1 cellular context compared by ENCODE assay signal in the genomic region with DNA sequence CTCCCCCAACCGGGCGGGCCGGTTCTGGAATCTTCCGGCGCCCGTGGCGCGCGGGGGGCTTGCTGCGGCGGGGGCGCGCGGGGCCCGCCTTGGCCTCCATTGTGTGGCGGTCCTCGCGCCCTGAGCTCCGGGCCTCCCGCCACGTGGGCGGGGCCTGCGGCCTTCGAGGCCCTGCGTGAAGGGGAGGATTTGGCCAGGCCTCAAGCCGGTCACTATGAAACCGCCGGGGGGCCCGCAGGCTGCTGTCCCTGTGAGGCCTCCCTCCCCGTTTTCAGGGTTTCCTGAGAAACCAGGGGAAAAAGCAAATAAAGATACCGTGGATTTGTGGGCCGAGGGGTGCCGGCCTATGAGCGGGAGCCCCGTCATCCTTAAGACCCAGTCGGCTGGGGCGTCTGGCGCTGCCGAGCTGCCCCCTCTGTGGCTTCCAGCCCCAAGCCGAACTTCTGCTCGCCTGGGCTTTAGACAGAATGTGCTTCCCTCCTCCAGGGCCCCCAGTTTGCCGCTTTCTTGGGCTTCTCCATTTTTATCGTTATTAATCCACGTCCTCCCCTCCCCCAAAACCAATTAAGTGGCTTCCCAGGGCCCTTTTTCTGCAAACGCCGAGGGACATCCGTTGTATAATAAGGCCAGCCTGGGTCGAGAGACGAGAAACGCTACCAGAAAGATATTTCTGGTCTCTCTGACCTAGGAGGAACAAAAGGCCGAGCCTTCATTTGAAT.
TF ChIP-seq lines count a peak whose summit lies in the region.

No MANE protein-coding gene starts in this region.

TF ChIP-seq in GM12878, 131 proteins besides CTCF, POLR2A, EP300 and RAD21 (continues in another document):
- TF ChIP-seq CREM (IDR thresholded peaks at IDR 0.05; ENCODE audit: low read depth) (no peak), ZBTB33 (IDR thresholded peaks at IDR 0.05) (no peak), ZNF24 (IDR thresholded peaks at IDR 0.05) (0 out of 2 replicates have a peak, but pooled peaks have one; percentile 49), ASH2L (IDR thresholded peaks at IDR 0.05; ENCODE audit: borderline replicate concordance, low read depth) (no peak), ESRRA (IDR thresholded peaks at IDR 0.05; ENCODE audit: low read length) (no peak), IKZF2 (IDR thresholded peaks at IDR 0.05) (no peak), STAT1 (conservative IDR thresholded peaks at IDR 0.05) (no peak), SIX5 (IDR thresholded peaks at IDR 0.05; ENCODE audit: low read depth, low read length, severe bottlenecking) (no peak), SMARCA5 (IDR thresholded peaks at IDR 0.05) (peak; percentile 79; the same call in 1 of the 2 replicates), MXI1 (IDR thresholded peaks at IDR 0.05; ENCODE audit: low read depth, low read length) (peak; percentile 26; the same call in 1 of the 2 replicates), NFIC (IDR thresholded peaks at IDR 0.05; ENCODE audit: low read depth, low read length) (no peak), EZH2 (IDR thresholded peaks at IDR 0.05; ENCODE audit: borderline replicate concordance, control insufficient read depth, low read depth, low read length) (no peak), TCF7 (IDR thresholded peaks at IDR 0.05; ENCODE audit: borderline replicate concordance) (no peak), ZNF217 (IDR thresholded peaks at IDR 0.05) (peak; percentile 45; the same call in 1 of the 2 replicates), BCL11A (IDR thresholded peaks at IDR 0.05; ENCODE audit: low read depth, low read length) (no peak), HSF1 (IDR thresholded peaks at IDR 0.05; ENCODE audit: low read depth, low read length) (peak; percentile 80), PAX5 (IDR thresholded peaks at IDR 0.05; ENCODE audit: borderline replicate concordance, low read depth, low read length) (no peak), NFYA (IDR thresholded peaks at IDR 0.05; ENCODE audit: borderline replicate concordance, low read depth, low read length) (no peak), MTA3 (IDR thresholded peaks at IDR 0.05; ENCODE audit: borderline replicate concordance, low read length) (no peak), SRF (IDR thresholded peaks at IDR 0.05; ENCODE audit: low read depth in 2 of 2, low read length in 2 of 2) (no peak), POU2F2 (IDR thresholded peaks at IDR 0.05; ENCODE audit: borderline replicate concordance, low read depth, low read length) (no peak), RAD51 (IDR thresholded peaks at IDR 0.05) (no peak), SREBF1 (IDR thresholded peaks at IDR 0.05; ENCODE audit: low read length) (no peak), SMAD5 (IDR thresholded peaks at IDR 0.05; ENCODE audit: low read depth) (no peak), NKRF (conservative IDR thresholded peaks at IDR 0.05) (peak; percentile 85), EGR1 (IDR thresholded peaks at IDR 0.05; ENCODE audit: borderline replicate concordance in 1 of 2, low read depth in 2 of 2, low read length in 2 of 2) (0 out of 3 replicates have a peak, but pooled peaks of 1 of the 2 experiments have one; percentile 45), RELB (IDR thresholded peaks at IDR 0.05; ENCODE audit: low read depth) (no peak), CHD1 (IDR thresholded peaks at IDR 0.05; ENCODE audit: low read depth, low read length) (no peak), BRCA1 (IDR thresholded peaks at IDR 0.05; ENCODE audit: low read depth, low read length) (no peak), RB1 (IDR thresholded peaks at IDR 0.05; ENCODE audit: borderline replicate concordance) (0 out of 2 replicates have a peak, but pooled peaks have one; percentile 9), ATF3 (IDR thresholded peaks at IDR 0.05; ENCODE audit: borderline replicate concordance, extremely low read depth, low read depth, low read length) (no peak), MYC (IDR thresholded peaks at IDR 0.05; ENCODE audit: insufficient read depth, insufficient read length, insufficient replicate concordance, low read length, severe bottlenecking) (no peak), FOXM1 (IDR thresholded peaks at IDR 0.05; ENCODE audit: low read depth, low read length) (no peak), RCOR1 (conservative IDR thresholded peaks at IDR 0.05; ENCODE audit: low read depth, low read length) (no peak), IRF4 (IDR thresholded peaks at IDR 0.05; ENCODE audit: low read depth, low read length) (no peak)
- TF ChIP-seq, protein P1, sequence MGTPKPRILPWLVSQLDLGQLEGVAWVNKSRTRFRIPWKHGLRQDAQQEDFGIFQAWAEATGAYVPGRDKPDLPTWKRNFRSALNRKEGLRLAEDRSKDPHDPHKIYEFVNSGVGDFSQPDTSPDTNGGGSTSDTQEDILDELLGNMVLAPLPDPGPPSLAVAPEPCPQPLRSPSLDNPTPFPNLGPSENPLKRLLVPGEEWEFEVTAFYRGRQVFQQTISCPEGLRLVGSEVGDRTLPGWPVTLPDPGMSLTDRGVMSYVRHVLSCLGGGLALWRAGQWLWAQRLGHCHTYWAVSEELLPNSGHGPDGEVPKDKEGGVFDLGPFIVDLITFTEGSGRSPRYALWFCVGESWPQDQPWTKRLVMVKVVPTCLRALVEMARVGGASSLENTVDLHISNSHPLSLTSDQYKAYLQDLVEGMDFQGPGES (IDR thresholded peaks at IDR 0.05) = no peak
- TF ChIP-seq, protein P2, sequence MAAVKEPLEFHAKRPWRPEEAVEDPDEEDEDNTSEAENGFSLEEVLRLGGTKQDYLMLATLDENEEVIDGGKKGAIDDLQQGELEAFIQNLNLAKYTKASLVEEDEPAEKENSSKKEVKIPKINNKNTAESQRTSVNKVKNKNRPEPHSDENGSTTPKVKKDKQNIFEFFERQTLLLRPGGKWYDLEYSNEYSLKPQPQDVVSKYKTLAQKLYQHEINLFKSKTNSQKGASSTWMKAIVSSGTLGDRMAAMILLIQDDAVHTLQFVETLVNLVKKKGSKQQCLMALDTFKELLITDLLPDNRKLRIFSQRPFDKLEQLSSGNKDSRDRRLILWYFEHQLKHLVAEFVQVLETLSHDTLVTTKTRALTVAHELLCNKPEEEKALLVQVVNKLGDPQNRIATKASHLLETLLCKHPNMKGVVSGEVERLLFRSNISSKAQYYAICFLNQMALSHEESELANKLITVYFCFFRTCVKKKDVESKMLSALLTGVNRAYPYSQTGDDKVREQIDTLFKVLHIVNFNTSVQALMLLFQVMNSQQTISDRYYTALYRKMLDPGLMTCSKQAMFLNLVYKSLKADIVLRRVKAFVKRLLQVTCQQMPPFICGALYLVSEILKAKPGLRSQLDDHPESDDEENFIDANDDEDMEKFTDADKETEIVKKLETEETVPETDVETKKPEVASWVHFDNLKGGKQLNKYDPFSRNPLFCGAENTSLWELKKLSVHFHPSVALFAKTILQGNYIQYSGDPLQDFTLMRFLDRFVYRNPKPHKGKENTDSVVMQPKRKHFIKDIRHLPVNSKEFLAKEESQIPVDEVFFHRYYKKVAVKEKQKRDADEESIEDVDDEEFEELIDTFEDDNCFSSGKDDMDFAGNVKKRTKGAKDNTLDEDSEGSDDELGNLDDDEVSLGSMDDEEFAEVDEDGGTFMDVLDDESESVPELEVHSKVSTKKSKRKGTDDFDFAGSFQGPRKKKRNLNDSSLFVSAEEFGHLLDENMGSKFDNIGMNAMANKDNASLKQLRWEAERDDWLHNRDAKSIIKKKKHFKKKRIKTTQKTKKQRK (IDR thresholded peaks at IDR 0.05; ENCODE audit: low read depth, low read length) = no peak
- TF ChIP-seq, protein P3, sequence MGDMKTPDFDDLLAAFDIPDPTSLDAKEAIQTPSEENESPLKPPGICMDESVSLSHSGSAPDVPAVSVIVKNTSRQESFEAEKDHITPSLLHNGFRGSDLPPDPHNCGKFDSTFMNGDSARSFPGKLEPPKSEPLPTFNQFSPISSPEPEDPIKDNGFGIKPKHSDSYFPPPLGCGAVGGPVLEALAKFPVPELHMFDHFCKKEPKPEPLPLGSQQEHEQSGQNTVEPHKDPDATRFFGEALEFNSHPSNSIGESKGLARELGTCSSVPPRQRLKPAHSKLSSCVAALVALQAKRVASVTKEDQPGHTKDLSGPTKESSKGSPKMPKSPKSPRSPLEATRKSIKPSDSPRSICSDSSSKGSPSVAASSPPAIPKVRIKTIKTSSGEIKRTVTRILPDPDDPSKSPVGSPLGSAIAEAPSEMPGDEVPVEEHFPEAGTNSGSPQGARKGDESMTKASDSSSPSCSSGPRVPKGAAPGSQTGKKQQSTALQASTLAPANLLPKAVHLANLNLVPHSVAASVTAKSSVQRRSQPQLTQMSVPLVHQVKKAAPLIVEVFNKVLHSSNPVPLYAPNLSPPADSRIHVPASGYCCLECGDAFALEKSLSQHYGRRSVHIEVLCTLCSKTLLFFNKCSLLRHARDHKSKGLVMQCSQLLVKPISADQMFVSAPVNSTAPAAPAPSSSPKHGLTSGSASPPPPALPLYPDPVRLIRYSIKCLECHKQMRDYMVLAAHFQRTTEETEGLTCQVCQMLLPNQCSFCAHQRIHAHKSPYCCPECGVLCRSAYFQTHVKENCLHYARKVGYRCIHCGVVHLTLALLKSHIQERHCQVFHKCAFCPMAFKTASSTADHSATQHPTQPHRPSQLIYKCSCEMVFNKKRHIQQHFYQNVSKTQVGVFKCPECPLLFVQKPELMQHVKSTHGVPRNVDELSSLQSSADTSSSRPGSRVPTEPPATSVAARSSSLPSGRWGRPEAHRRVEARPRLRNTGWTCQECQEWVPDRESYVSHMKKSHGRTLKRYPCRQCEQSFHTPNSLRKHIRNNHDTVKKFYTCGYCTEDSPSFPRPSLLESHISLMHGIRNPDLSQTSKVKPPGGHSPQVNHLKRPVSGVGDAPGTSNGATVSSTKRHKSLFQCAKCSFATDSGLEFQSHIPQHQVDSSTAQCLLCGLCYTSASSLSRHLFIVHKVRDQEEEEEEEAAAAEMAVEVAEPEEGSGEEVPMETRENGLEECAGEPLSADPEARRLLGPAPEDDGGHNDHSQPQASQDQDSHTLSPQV (IDR thresholded peaks at IDR 0.05) = no peak
- TF ChIP-seq, protein P4, sequence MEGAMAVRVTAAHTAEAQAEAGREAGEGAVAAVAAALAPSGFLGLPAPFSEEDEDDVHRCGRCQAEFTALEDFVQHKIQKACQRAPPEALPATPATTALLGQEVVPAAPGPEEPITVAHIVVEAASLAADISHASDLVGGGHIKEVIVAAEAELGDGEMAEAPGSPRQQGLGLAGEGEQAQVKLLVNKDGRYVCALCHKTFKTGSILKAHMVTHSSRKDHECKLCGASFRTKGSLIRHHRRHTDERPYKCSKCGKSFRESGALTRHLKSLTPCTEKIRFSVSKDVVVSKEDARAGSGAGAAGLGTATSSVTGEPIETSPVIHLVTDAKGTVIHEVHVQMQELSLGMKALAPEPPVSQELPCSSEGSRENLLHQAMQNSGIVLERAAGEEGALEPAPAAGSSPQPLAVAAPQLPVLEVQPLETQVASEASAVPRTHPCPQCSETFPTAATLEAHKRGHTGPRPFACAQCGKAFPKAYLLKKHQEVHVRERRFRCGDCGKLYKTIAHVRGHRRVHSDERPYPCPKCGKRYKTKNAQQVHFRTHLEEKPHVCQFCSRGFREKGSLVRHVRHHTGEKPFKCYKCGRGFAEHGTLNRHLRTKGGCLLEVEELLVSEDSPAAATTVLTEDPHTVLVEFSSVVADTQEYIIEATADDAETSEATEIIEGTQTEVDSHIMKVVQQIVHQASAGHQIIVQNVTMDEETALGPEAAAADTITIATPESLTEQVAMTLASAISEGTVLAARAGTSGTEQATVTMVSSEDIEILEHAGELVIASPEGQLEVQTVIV (IDR thresholded peaks at IDR 0.05; ENCODE audit: borderline replicate concordance, partially characterized antibody) = no peak
